9 cellular contexts compared by ENCODE assay signal in the genomic region with DNA sequence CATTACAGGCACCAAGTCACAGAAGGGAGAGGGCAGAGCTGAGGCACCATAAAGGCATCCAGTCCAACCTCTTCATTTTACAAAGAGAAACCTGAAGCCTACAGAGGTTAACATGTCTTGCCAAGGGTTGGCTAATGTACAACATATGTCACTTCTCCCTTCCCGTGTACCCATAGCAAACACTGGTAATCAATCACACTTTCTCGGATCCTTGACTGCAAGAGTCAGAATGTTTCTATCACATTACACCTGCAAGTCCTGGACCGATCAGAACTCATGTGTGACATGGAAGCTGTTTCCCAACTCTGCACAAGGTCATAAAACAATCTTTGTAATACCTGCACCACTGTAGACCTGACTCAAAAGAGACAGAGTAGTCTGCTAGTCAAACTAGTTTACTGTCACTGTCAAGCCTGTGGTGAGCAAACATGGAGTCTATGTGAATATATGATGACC. TPM values are rescaled to one million over a fixed set of nuclear protein-coding genes. Genes with fewer than 3 reads are reported as not detected.
DNase-seq lines count a peak whose midpoint lies in the region; ATAC-seq and TF ChIP-seq lines count a peak whose summit lies in the region.
"Had no signal": no experiment of that assay in that cellular context is flagged by ENCODE, and none has a peak within 500 bp of the region (broad histone marks: within the 10 kb centered on the region; RNA-seq: fewer than 3 reads in every experiment).

No MANE protein-coding gene starts in this region.

- intact Hi-C loops in stomach (cut with DNase I; ENCODE audit: low total_unique reads), result no loop called here

- no peaks in the 10 kb centered on the region for H3K9me3 ChIP-seq in T-helper 17 cell (ENCODE audit: control insufficient read depth, low read length, poor library complexity, severe bottlenecking)
- H3K9me3 ChIP-seq in stomach, result no peaks in the 10 kb centered on the region
- H3K9me3 ChIP-seq: BLaER1 had no signal

- peaks cover 66% of the 10 kb centered on the region for H3K4me1 Mint-ChIP-seq in T-helper 17 cell
- peaks cover 52 to 92% of the 10 kb centered on the region in 2 donors for H3K4me1 Mint-ChIP-seq in stimulated activated naive B cell treated with anti-CD40 and anti-IgM and Interleukin-4, amounts not matched to agents 10 μg/mL and 1 μg/mL and 100 μg/mL, for 72 hours

- H3K4me3 ChIP-seq in stomach, result no peak overlapping the region
- H3K4me3 ChIP-seq: BLaER1 had no signal

- peak overlapping the region in 2 of 5 donors; percentile 87 to 88 for H3K27ac ChIP-seq in stomach
- H3K27ac ChIP-seq: BLaER1 had no signal

- WGBS in stomach, 5 donors, result 54 to 81% (median 72%) methylated on average over 3 of the region's 3 CpGs

- ATAC-seq in HG02885 (IDR thresholded peaks at IDR 0.05; ENCODE audit: poor library complexity, unreplicated experiment) (peak; percentile 34), T-helper 17 cell (peak; percentile 25), HG03025 (IDR thresholded peaks at IDR 0.05; ENCODE audit: low FRiP score, unreplicated experiment) (no peak)
- peak in 1 of 2 donors; percentile 12 for ATAC-seq in stimulated activated naive B cell treated with anti-CD40 and anti-IgM and Interleukin-4, amounts not matched to agents 10 μg/mL and 1 μg/mL and 100 μg/mL, for 72 hours (replicated peaks)

- peaks cover 0 to 5% of the 10 kb centered on the region in 2 donors for H3K9me3 Mint-ChIP-seq in stimulated activated naive B cell treated with anti-CD40 and anti-IgM and Interleukin-4, amounts not matched to agents 10 μg/mL and 1 μg/mL and 100 μg/mL, for 72 hours

- TF ChIP-seq CTCF in stomach (IDR thresholded peaks at IDR 0.05), result no peak

- peaks cover 7 to 71% (median 29%) of the 10 kb centered on the region in 4 donors for H3K4me1 ChIP-seq in stomach

- no peak for TF ChIP-seq EP300 in stomach (IDR thresholded peaks at IDR 0.05)

- no peak for TF ChIP-seq POLR2A in stomach (IDR thresholded peaks at IDR 0.05)

- H3K27ac Mint-ChIP-seq in T-helper 17 cell, result peak overlapping the region; percentile 99
- H3K27ac Mint-ChIP-seq in stimulated activated naive B cell treated with anti-CD40 and anti-IgM and Interleukin-4, amounts not matched to agents 10 μg/mL and 1 μg/mL and 100 μg/mL, for 72 hours, result peak overlapping the region; percentile 86

- peak; percentile 41 for DNase-seq in activated CD4-positive, alpha-beta T cell treated with anti-CD3 and anti-CD28 coated beads for 48 hours
- no peak for DNase-seq in activated CD4-positive, alpha-beta T cell treated with anti-CD3 and anti-CD28 coated beads for 1 hour
- DNase-seq in T-helper 17 cell, result no peak
- no peak for DNase-seq in stimulated activated naive B cell treated with anti-CD40 and anti-IgM and Interleukin-4, amounts not matched to agents 10 μg/mL and 1 μg/mL and 100 μg/mL, for 72 hours
- no peak for DNase-seq in stomach
- no peak for DNase-seq in NCI-H748 treated with DMSO at 0.1 percent for 48 hours (lab: John Stamatoyannopoulos, UW)

- H3K36me3 ChIP-seq in stomach, result peaks cover 0 to 3% (median 0%) of the 10 kb centered on the region in 4 donors
- H3K36me3 ChIP-seq: BLaER1 had no signal

- H3K4me3 Mint-ChIP-seq in T-helper 17 cell, result peak overlapping the region; percentile 83
- H3K4me3 Mint-ChIP-seq in stimulated activated naive B cell treated with anti-CD40 and anti-IgM and Interleukin-4, amounts not matched to agents 10 μg/mL and 1 μg/mL and 100 μg/mL, for 72 hours, result peak overlapping the region; percentile 72 to 74

- no peaks in the 10 kb centered on the region for H3K27me3 ChIP-seq in stomach

- peaks cover 13% of the 10 kb centered on the region for H3K36me3 Mint-ChIP-seq in T-helper 17 cell (ENCODE audit: low read depth)
- peaks cover 38 to 46% of the 10 kb centered on the region in 2 donors for H3K36me3 Mint-ChIP-seq in stimulated activated naive B cell treated with anti-CD40 and anti-IgM and Interleukin-4, amounts not matched to agents 10 μg/mL and 1 μg/mL and 100 μg/mL, for 72 hours

- no peaks in the 10 kb centered on the region for H3K27me3 Mint-ChIP-seq in T-helper 17 cell
- no peaks in the 10 kb centered on the region for H3K27me3 Mint-ChIP-seq in stimulated activated naive B cell treated with anti-CD40 and anti-IgM and Interleukin-4, amounts not matched to agents 10 μg/mL and 1 μg/mL and 100 μg/mL, for 72 hours

RNA-seq across cellular contexts. Expression of gene ANKRD44, which starts 6.0 kb away (rescaled TPM):
- total RNA-seq in T-helper 17 cell (100 to 1,000 TPM; 232 to 246 TPM), stomach (10 to 100 TPM in 4 of 5 donors, 1 to 10 TPM in 1; 1.2 to 58.4 (median 24.6) TPM)
- 1 to 10 TPM; 1.2 to 2.3 (median 1.8) TPM for polyA plus RNA-seq in stomach
